In the genomic region with DNA sequence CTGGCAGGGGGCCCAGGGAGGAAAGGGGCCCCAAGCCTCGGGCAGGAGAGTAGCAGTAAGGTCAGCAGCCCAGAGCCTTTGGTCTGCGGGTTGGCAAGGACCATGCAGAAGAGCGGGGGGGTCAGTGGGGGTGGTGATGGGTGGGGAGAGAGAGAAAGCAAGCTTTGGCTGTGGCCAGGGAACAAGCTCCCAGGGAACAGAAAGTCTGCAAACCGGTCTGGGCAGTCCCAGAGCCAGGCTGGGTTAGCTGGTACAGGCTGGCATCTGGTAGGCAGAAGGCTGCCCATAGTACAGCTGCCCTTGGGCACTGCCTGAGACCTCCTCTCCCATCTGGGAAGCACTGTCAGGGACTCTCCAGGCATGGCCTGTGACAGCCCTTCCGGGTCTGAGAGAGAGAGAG, we compare ENCODE assay signal across 12 cellular contexts. TPM values are rescaled to one million over a fixed set of nuclear protein-coding genes. Genes with fewer than 3 reads are reported as not detected.
DNase-seq lines count a peak whose midpoint lies in the region; ATAC-seq and TF ChIP-seq lines count a peak whose summit lies in the region.
"Had no signal": no experiment of that assay in that cellular context is flagged by ENCODE, and none has a peak within 500 bp of the region (broad histone marks: within the 10 kb centered on the region; RNA-seq: fewer than 3 reads in every experiment).

No MANE protein-coding gene starts in this region.

- no peak for TF ChIP-seq POLR2A in testis (IDR thresholded peaks at IDR 0.05)

- H3K27ac ChIP-seq in testis = no peak overlapping the region
- H3K27ac ChIP-seq: esophagus muscularis mucosa had no signal

- H3K27ac Mint-ChIP-seq in naive thymus-derived CD8-positive, alpha-beta T cell = no peak overlapping the region
- H3K27ac Mint-ChIP-seq: activated naive CD8-positive, alpha-beta T cell had no signal

- no peaks in the 10 kb centered on the region for H3K9me3 ChIP-seq in testis
- H3K9me3 ChIP-seq: esophagus muscularis mucosa had no signal

- H3K4me1 Mint-ChIP-seq in naive thymus-derived CD8-positive, alpha-beta T cell = peaks cover 0 to 2% (median 0%) of the 10 kb centered on the region in 4 donors

- POLR2A ChIA-PET in naive thymus-derived CD8-positive, alpha-beta T cell (lab: Charles Lee) = no interaction called here

- 41 to 60% methylated on average over 4 to 5 of the region's 5 CpGs for WGBS in testis, 2 donors

- H3K36me3 ChIP-seq in testis (ENCODE audit: low read depth, missing control alignments) = no peaks in the 10 kb centered on the region
- H3K36me3 ChIP-seq: esophagus muscularis mucosa had no signal

- peaks cover 0 to 2% (median 0%) of the 10 kb centered on the region in 3 donors for H3K36me3 Mint-ChIP-seq in naive thymus-derived CD8-positive, alpha-beta T cell
- H3K36me3 Mint-ChIP-seq: activated naive CD8-positive, alpha-beta T cell had no signal

- no peak overlapping the region for H3K4me3 ChIP-seq in choroid plexus epithelial cell (ENCODE audit: low read depth, low read length)
- no peak overlapping the region for H3K4me3 ChIP-seq in testis
- H3K4me3 ChIP-seq: esophagus muscularis mucosa had no signal

- no peaks in the 10 kb centered on the region for H3K27me3 ChIP-seq in testis

- peaks cover 13% of the 10 kb centered on the region for H3K4me1 ChIP-seq in testis

- peaks cover 7 to 40% (median 15%) of the 10 kb centered on the region in 5 donors for H3K27me3 Mint-ChIP-seq in naive thymus-derived CD8-positive, alpha-beta T cell

- H3K4me3 Mint-ChIP-seq in naive thymus-derived CD8-positive, alpha-beta T cell = no peak overlapping the region
- H3K4me3 Mint-ChIP-seq: activated naive CD8-positive, alpha-beta T cell had no signal

- ATAC-seq in left lobe of liver (peak; percentile 77), GM21381 (IDR thresholded peaks at IDR 0.05; ENCODE audit: unreplicated experiment) (no peak), GM18873 (IDR thresholded peaks at IDR 0.05; ENCODE audit: low FRiP score, unreplicated experiment) (no peak)
- no peak for ATAC-seq in naive thymus-derived CD8-positive, alpha-beta T cell

- no peak for TF ChIP-seq CTCF in choroid plexus epithelial cell (conservative IDR thresholded peaks at IDR 0.05; ENCODE audit: low read depth, low read length)
- TF ChIP-seq CTCF in testis (IDR thresholded peaks at IDR 0.05) = no peak

- DNase-seq in NCI-H2029 treated with DMSO at 0.1 percent for 48 hours (lab: John Stamatoyannopoulos, UW) = peak; percentile 29
- DNase-seq in choroid plexus epithelial cell (ENCODE audit: low read depth) = peak; percentile 54
- DNase-seq in left lobe of liver (ENCODE audit: low spot score) = peak; percentile 57
- peak; percentile 28 for DNase-seq in testis
- no peak for DNase-seq in naive thymus-derived CD8-positive, alpha-beta T cell
- DNase-seq in GM19238 (ENCODE audit: insufficient read length, low spot score) = no peak
- DNase-seq: activated CD4-positive, CD25-positive, alpha-beta regulatory T cell treated with anti-CD3 and anti-CD28 coated beads, Interleukin-2, amount 50 U/mL, for 72 hours; NK-92 treated with Interleukin-12 subunit alpha and Interleukin-12 subunit beta, amount 100 ng/mL, for 24 hours had no signal

- intact Hi-C loops in testis (cut with DNase I; ENCODE audit: low total_unique reads) = no loop called here

- no peaks in the 10 kb centered on the region for H3K9me3 Mint-ChIP-seq in naive thymus-derived CD8-positive, alpha-beta T cell

RNA-seq across cellular contexts. Expression of a gene that starts 10.5 kb away (rescaled TPM):
- total RNA-seq in left lobe of liver (51.4 TPM), testis (10 to 100 TPM; 14.3 to 14.5 TPM)
- polyA plus RNA-seq in testis (ENCODE audit: insufficient read depth, low read depth, low replicate concordance) = 10.9 TPM
- total RNA-seq in naive thymus-derived CD8-positive, alpha-beta T cell = not detected
- polyA plus RNA-seq in naive thymus-derived CD8-positive, alpha-beta T cell = not detected

Comparison
In these comparisons a context has a peak if more than half of its experiments do, and no peak if none do; other contexts are left out.
1. DNase-seq: peak in NCI-H2029 treated with DMSO at 0.1 percent for 48 hours (single experiment), choroid plexus epithelial cell (single experiment), left lobe of liver (single experiment) and testis (single experiment); none in naive thymus-derived CD8-positive, alpha-beta T cell (0 of 10) and GM19238 (single experiment).
2. RNA of a gene that starts 10.5 kb away (total RNA-seq): 51.4 TPM in left lobe of liver (single experiment) and 14.3 to 14.5 TPM in testis; not detected in naive thymus-derived CD8-positive, alpha-beta T cell; every median in the first group is over 10 times any median in the second.